8 cellular contexts compared by ENCODE assay signal in genomic region chr6:33123732-33124524, GRCh38. TPM values are rescaled to one million over a fixed set of nuclear protein-coding genes. Genes with fewer than 3 reads are reported as not detected.
DNase-seq lines count a peak whose midpoint lies in the region; ATAC-seq and TF ChIP-seq lines count a peak whose summit lies in the region.

No MANE protein-coding gene starts in this region.

- whole genome bisulfite sequencing in liver, result 77% methylated on average over 20 of the region's 20 CpGs

- no peak overlapping the region for H3K4me3 ChIP-seq in GM12865 (ENCODE audit: low read depth, low read length)
- no peak overlapping the region for H3K4me3 ChIP-seq in liver (ENCODE audit: low read depth in 1 of 3, low read length in 3 of 3)

- TF ChIP-seq CTCF in AG09319 (IDR thresholded peaks at IDR 0.05; ENCODE audit: low read depth, low read length) (peak; percentile 20), GM12865 (IDR thresholded peaks at IDR 0.05; ENCODE audit: insufficient read depth, low read depth, low read length, missing control alignments) (peak; percentile 39), liver (IDR thresholded peaks at IDR 0.05; ENCODE audit: low read depth, low read length, missing input control) (peak; percentile 43)

- H3K27ac Mint-ChIP-seq in T-helper 2 cell treated with Interferon-gamma antibody and Interleukin-4, amounts not matched to agents 5 μg/mL and 100 μg/mL, for 36 hours, result no peak overlapping the region

- ATAC-seq in HG02588 (IDR thresholded peaks at IDR 0.05; ENCODE audit: unreplicated experiment), result no peak

- TF ChIP-seq RAD21 in liver (IDR thresholded peaks at IDR 0.05), result peak; percentile 77 to 83

- H3K36me3 ChIP-seq in liver (ENCODE audit: control insufficient read depth in 4 of 4, insufficient read depth in 3 of 4, low read depth in 1 of 4, low read length in 3 of 4), result no peaks in the 10 kb centered on the region

- peaks cover 0 to 2% (median 0%) of the 10 kb centered on the region in 4 donors for H3K9me3 ChIP-seq in liver (ENCODE audit: control insufficient read depth in 4 of 4, low read length in 3 of 4)

- peaks cover 1% of the 10 kb centered on the region for H3K36me3 Mint-ChIP-seq in T-helper 2 cell treated with Interferon-gamma antibody and Interleukin-4, amounts not matched to agents 5 μg/mL and 100 μg/mL, for 36 hours (ENCODE audit: low read depth)

- H3K27ac ChIP-seq in liver (ENCODE audit: low read depth in 1 of 2, low read length in 2 of 2), result no peak overlapping the region

- no peak overlapping the region for H3K9ac ChIP-seq in liver (ENCODE audit: low read depth in 1 of 2, low read length in 2 of 2)

- DNase-seq in AG09319 (ENCODE audit: extremely low read depth, low read depth) (no peak), GM12865 (ENCODE audit: low read depth) (peak; percentile 53), NCI-H2081 treated with DMSO at 0.1 percent for 48 hours (lab: John Stamatoyannopoulos, UW) (peak; percentile 8), amniotic epithelial cell (ENCODE audit: low read depth) (peak; percentile 19), nucleus accumbens (lab: John Stamatoyannopoulos, UW) (no peak)
- no peak for DNase-seq in T-helper 2 cell treated with Interferon-gamma antibody and Interleukin-4, amounts not matched to agents 5 μg/mL and 100 μg/mL, for 36 hours (ENCODE audit: low spot score)

- H3K4me1 Mint-ChIP-seq in T-helper 2 cell treated with Interferon-gamma antibody and Interleukin-4, amounts not matched to agents 5 μg/mL and 100 μg/mL, for 36 hours (ENCODE audit: low read depth), result peaks cover 17% of the 10 kb centered on the region

- peaks cover 27% of the 10 kb centered on the region for H3K27me3 Mint-ChIP-seq in T-helper 2 cell treated with Interferon-gamma antibody and Interleukin-4, amounts not matched to agents 5 μg/mL and 100 μg/mL, for 36 hours (ENCODE audit: low read depth)

- H3K27me3 ChIP-seq in liver (ENCODE audit: control insufficient read depth in 4 of 4, insufficient read depth in 4 of 4, low read length in 3 of 4), result no peaks in the 10 kb centered on the region

- peaks cover 9% of the 10 kb centered on the region for H3K9me3 Mint-ChIP-seq in T-helper 2 cell treated with Interferon-gamma antibody and Interleukin-4, amounts not matched to agents 5 μg/mL and 100 μg/mL, for 36 hours

- H3K4me3 Mint-ChIP-seq in T-helper 2 cell treated with Interferon-gamma antibody and Interleukin-4, amounts not matched to agents 5 μg/mL and 100 μg/mL, for 36 hours, result no peak overlapping the region

- H3K4me1 ChIP-seq in liver (ENCODE audit: control insufficient read depth in 4 of 4, insufficient read depth in 4 of 4, low read length in 3 of 4), result no peaks in the 10 kb centered on the region

TF ChIP-seq in liver, 16 proteins besides CTCF, POLR2A, EP300 and RAD21:
- TF ChIP-seq EGR1 (IDR thresholded peaks at IDR 0.05; ENCODE audit: low read depth in 2 of 2), result no peak
- TF ChIP-seq REST (IDR thresholded peaks at IDR 0.05), result no peak
- no peak for TF ChIP-seq JUND (IDR thresholded peaks at IDR 0.05)
- TF ChIP-seq GABPA (IDR thresholded peaks at IDR 0.05 in 1 of 2, conservative IDR thresholded peaks at IDR 0.05 in 1 of 2), result no peak
- TF ChIP-seq ZBTB33 (IDR thresholded peaks at IDR 0.05), result no peak
- no peak for TF ChIP-seq FOXA2 (IDR thresholded peaks at IDR 0.05)
- TF ChIP-seq TAF1 (conservative IDR thresholded peaks at IDR 0.05), result no peak
- no peak for TF ChIP-seq HNF4G (IDR thresholded peaks at IDR 0.05)
- TF ChIP-seq FOXA1 (IDR thresholded peaks at IDR 0.05), result no peak
- no peak for TF ChIP-seq YY1 (IDR thresholded peaks at IDR 0.05)
- TF ChIP-seq NR2F2 (IDR thresholded peaks at IDR 0.05), result no peak
- TF ChIP-seq, protein P1, sequence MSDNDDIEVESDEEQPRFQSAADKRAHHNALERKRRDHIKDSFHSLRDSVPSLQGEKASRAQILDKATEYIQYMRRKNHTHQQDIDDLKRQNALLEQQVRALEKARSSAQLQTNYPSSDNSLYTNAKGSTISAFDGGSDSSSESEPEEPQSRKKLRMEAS (IDR thresholded peaks at IDR 0.05), result no peak
- TF ChIP-seq HNF4A (conservative IDR thresholded peaks at IDR 0.05), result no peak
- no peak for TF ChIP-seq SP1 (IDR thresholded peaks at IDR 0.05)
TF ChIP-seq in liver: peak in this region for 0.

RNA-seq across cellular contexts. Expression of gene HLA-DPB1, which starts 48.1 kb away (rescaled TPM):
- 10 to 100 TPM; 23.4 to 24.5 TPM for total RNA-seq in liver
- 10 to 100 TPM; 15.5 to 37.8 TPM for polyA plus RNA-seq in liver

RNA-seq across cellular contexts. Expression of gene HLA-DPA1, which starts 50.5 kb away (rescaled TPM):
- total RNA-seq in liver, result 10 to 100 TPM; 27.3 to 31.2 TPM
- polyA plus RNA-seq in liver, result 10 to 100 TPM; 12.0 to 49.3 TPM

Comparison
In these comparisons a context has a peak if more than half of its experiments do, and no peak if none do; other contexts are left out.
1. DNase-seq: peak in GM12865 (single experiment), NCI-H2081 treated with DMSO at 0.1 percent for 48 hours (single experiment) and amniotic epithelial cell (single experiment); none in AG09319 (single experiment), nucleus accumbens (0 of 56) and T-helper 2 cell treated with Interferon-gamma antibody and Interleukin-4, amounts not matched to agents 5 μg/mL and 100 μg/mL, for 36 hours (single experiment).
2. Peak in every context shown above with its lines, with median percentiles within 50 percentile points of each other: CTCF ChIP-seq.